9 cellular contexts compared by ENCODE assay signal in genomic region chr6:129860901-129861665, GRCh38. TPM values are rescaled to one million over a fixed set of nuclear protein-coding genes. Genes with fewer than 3 reads are reported as not detected.
DNase-seq lines count a peak whose midpoint lies in the region; ATAC-seq and TF ChIP-seq lines count a peak whose summit lies in the region.
"Had no signal": no experiment of that assay in that cellular context is flagged by ENCODE, and none has a peak within 500 bp of the region (broad histone marks: within the 10 kb centered on the region; RNA-seq: fewer than 3 reads in every experiment).

Gene TMEM244 (minus strand): TSS chr6:129861315. CDS start chr6:129861188, 127 bp downstream.

- in situ Hi-C loops in GM23248 (cut with MboI) = no loop called here

- WGBS in GM23248 (ENCODE audit: low coverage in 1 of 2, low lambda C conversion rate in 2 of 2, missing lambda C conversion rate in 2 of 2), 2 experiments = 11 to 12% methylated on average over 14 of the region's 14 CpGs
- 79 to 83% methylated on average over 14 of the region's 14 CpGs for WGBS in body of pancreas, 2 donors

- H3F3A ChIP-seq in GM23248 (ENCODE audit: insufficient read depth) = peaks cover 44% of the 10 kb centered on the region

- no peak for TF ChIP-seq POLR2A in body of pancreas (IDR thresholded peaks at IDR 0.05)

- H3K4me3 ChIP-seq in GM23248 = peak within 1 kb of the TSS; percentile 57
- no peak within 1 kb of the TSS for H3K4me3 ChIP-seq in body of pancreas

- no peak for TF ChIP-seq CTCF in WTC11 (IDR thresholded peaks at IDR 0.05)
- TF ChIP-seq CTCF in body of pancreas (IDR thresholded peaks at IDR 0.05) = no peak

- H3K36me3 Mint-ChIP-seq in activated CD4-positive, alpha-beta memory T cell treated with anti-CD3 and anti-CD28 coated beads, Interleukin-2, amount 10 ng/mL, durations not matched to agents 7 days and 5 days (ENCODE audit: low read depth) = no peaks in the 10 kb centered on the region
- peaks cover 8% of the 10 kb centered on the region; the same call in 1 of the 2 replicates for H3K36me3 Mint-ChIP-seq in WTC11

- no peaks in the 10 kb centered on the region for H3K9me2 ChIP-seq in GM23248 (ENCODE audit: insufficient read depth)

- H3K27me3 ChIP-seq in GM23248 (replicated peaks; ENCODE audit: insufficient read depth) (no peaks in the 10 kb centered on the region), body of pancreas (no peaks in the 10 kb centered on the region)

- H3K4me3 Mint-ChIP-seq in activated CD4-positive, alpha-beta memory T cell treated with anti-CD3 and anti-CD28 coated beads, Interleukin-2, amount 10 ng/mL, durations not matched to agents 7 days and 5 days = peak within 1 kb of the TSS; percentile 68
- no peak within 1 kb of the TSS for H3K4me3 Mint-ChIP-seq in WTC11

- H3K79me2 ChIP-seq in GM23248 (ENCODE audit: insufficient read depth) = no peaks in the 10 kb centered on the region

- no peaks in the 10 kb centered on the region for H3K9me3 Mint-ChIP-seq in activated CD4-positive, alpha-beta memory T cell treated with anti-CD3 and anti-CD28 coated beads, Interleukin-2, amount 10 ng/mL, durations not matched to agents 7 days and 5 days
- peaks cover 7% of the 10 kb centered on the region for H3K9me3 Mint-ChIP-seq in WTC11

- CTCF ChIA-PET in activated CD4-positive, alpha-beta memory T cell treated with anti-CD3 and anti-CD28 coated beads, Interleukin-2, amount 10 ng/mL, durations not matched to agents 7 days and 5 days (lab: Charles Lee) = interaction anchor here (0.5 to 1.4 kb wide), 3 partner anchors 8 to 79 kb away, joined by 3 to 4 read pairs (median 4); no protein-coding TSS in a partner anchor
- CTCF ChIA-PET in WTC11 (lab: Charles Lee) = no interaction called here

- peak within 1 kb of the TSS; percentile 81 for H3K4me2 ChIP-seq in GM23248 (ENCODE audit: unreplicated experiment)

- H2AFZ ChIP-seq in GM23248 = no peak within 1 kb of the TSS

- no peaks in the 10 kb centered on the region for H3K36me3 ChIP-seq in GM23248 (ENCODE audit: low read depth)
- H3K36me3 ChIP-seq in body of pancreas (replicated peaks in 1 of 2; ENCODE audit: insufficient read depth in 1 of 2, low read depth in 2 of 2) = no peaks in the 10 kb centered on the region

- 0 out of 2 replicates have a peak within 1 kb of the TSS, but pooled peaks have one; percentile 15 for H3K9ac ChIP-seq in GM23248

- POLR2A ChIA-PET in activated CD4-positive, alpha-beta memory T cell treated with anti-CD3 and anti-CD28 coated beads, Interleukin-2, amount 10 ng/mL, durations not matched to agents 7 days and 5 days (lab: Charles Lee) = interaction anchor here (1.0 to 1.4 kb wide), 3 partner anchors 11 to 23 kb away, joined by 3 to 6 read pairs (median 5); no protein-coding TSS in a partner anchor
- POLR2A ChIA-PET in WTC11 (lab: Charles Lee) = no interaction called here

- ATAC-seq in WTC11 (no peak), body of pancreas (no peak)

- H3K27ac ChIP-seq in GM23248 = peak within 1 kb of the TSS; percentile 64
- H3K27ac ChIP-seq in body of pancreas = no peak within 1 kb of the TSS
- H3K27ac ChIP-seq: VCaP had no signal

- H4K20me1 ChIP-seq in GM23248 (ENCODE audit: insufficient read depth) = no peaks in the 10 kb centered on the region

- intact Hi-C loops in body of pancreas (cut with DNase I) = no loop called here

- H3K4me1 ChIP-seq in GM23248 (ENCODE audit: insufficient read depth) (peaks cover 42% of the 10 kb centered on the region), body of pancreas (peaks cover 7% of the 10 kb centered on the region)

- H3K27ac Mint-ChIP-seq in activated CD4-positive, alpha-beta memory T cell treated with anti-CD3 and anti-CD28 coated beads, Interleukin-2, amount 10 ng/mL, durations not matched to agents 7 days and 5 days = peak within 1 kb of the TSS; percentile 70
- no peak within 1 kb of the TSS for H3K27ac Mint-ChIP-seq in WTC11

- no peaks in the 10 kb centered on the region for H3K27me3 Mint-ChIP-seq in activated CD4-positive, alpha-beta memory T cell treated with anti-CD3 and anti-CD28 coated beads, Interleukin-2, amount 10 ng/mL, durations not matched to agents 7 days and 5 days
- no peaks in the 10 kb centered on the region for H3K27me3 Mint-ChIP-seq in WTC11 (ENCODE audit: low read depth)

- H3K4me1 Mint-ChIP-seq in activated CD4-positive, alpha-beta memory T cell treated with anti-CD3 and anti-CD28 coated beads, Interleukin-2, amount 10 ng/mL, durations not matched to agents 7 days and 5 days = peaks cover 10% of the 10 kb centered on the region
- peaks cover 17% of the 10 kb centered on the region for H3K4me1 Mint-ChIP-seq in WTC11

- H3K9me3 ChIP-seq in GM23248 (ENCODE audit: low read depth) (no peaks in the 10 kb centered on the region), body of pancreas (no peaks in the 10 kb centered on the region)

- DNase-seq in Ammon's horn (ENCODE audit: low spot score) (peak; percentile 60), GM23248 (peak; percentile 91), inferior parietal cortex (ENCODE audit: extremely low spot score) (peak; percentile 35), WTC11 (ENCODE audit: low spot score) (no peak), body of pancreas (no peak), NCI-H2227 (lab: John Stamatoyannopoulos, UW; ENCODE audit: unreplicated experiment) (no peak)
- DNase-seq in activated CD4-positive, alpha-beta memory T cell treated with anti-CD3 and anti-CD28 coated beads, Interleukin-2, amount 10 ng/mL, durations not matched to agents 7 days and 5 days = peak; percentile 18
- no peak for DNase-seq in activated CD8-positive, alpha-beta memory T cell treated with anti-CD3 and anti-CD28 coated beads for 24 hours

TF ChIP-seq in WTC11, 78 proteins besides CTCF, POLR2A, EP300 and RAD21:
- TF ChIP-seq ZNF416 (CRISPR knock-in tag; IDR thresholded peaks at IDR 0.05) (no peak), ZNF263 (CRISPR knock-in tag; IDR thresholded peaks at IDR 0.05; ENCODE audit: low read depth) (no peak), ATF1 (CRISPR knock-in tag; IDR thresholded peaks at IDR 0.05) (no peak), CREB1 (CRISPR knock-in tag; IDR thresholded peaks at IDR 0.05) (no peak), ZMAT4 (CRISPR knock-in tag; IDR thresholded peaks at IDR 0.05) (no peak), PRDM15 (CRISPR knock-in tag; IDR thresholded peaks at IDR 0.05) (no peak), CREM (CRISPR knock-in tag; IDR thresholded peaks at IDR 0.05) (no peak), ERG (CRISPR knock-in tag; IDR thresholded peaks at IDR 0.05) (no peak)

RNA-seq across cellular contexts. Expression of gene TMEM244, which starts in this region (rescaled TPM):
- not detected in 2 replicates for total RNA-seq in GM23248 (2014; rRNA removed; shearing (Covaris generic))
- polyA plus RNA-seq in GM23248 (2016; fragmentation: Nextera tagmentation; extraction: Ambion mirVana) = not detected in 2 replicates
- under 1 TPM in 1 of 2 experiments, not detected in 1; 0.43 TPM for total RNA-seq in activated CD4-positive, alpha-beta memory T cell treated with anti-CD3 and anti-CD28 coated beads, Interleukin-2, amount 10 ng/mL, durations not matched to agents 7 days and 5 days
- not detected in 3 replicates for total RNA-seq in WTC11 (2021)
- not detected for total RNA-seq in body of pancreas

Comparison
In these comparisons a context has a peak if more than half of its experiments do, and no peak if none do; other contexts are left out.
1. Peak in DNase-seq, H3K4me3 ChIP-seq, H3K27ac ChIP-seq, H3K9ac ChIP-seq and H3K4me2 ChIP-seq in GM23248; RNA of the gene not detected or under 1 TPM.
2. Peak in DNase-seq in activated CD4-positive, alpha-beta memory T cell treated with anti-CD3 and anti-CD28 coated beads, Interleukin-2, amount 10 ng/mL, durations not matched to agents 7 days and 5 days; RNA of the gene not detected or under 1 TPM.
3. DNase-seq: peak in Ammon's horn (single experiment) and inferior parietal cortex (single experiment); none in WTC11 (single experiment), body of pancreas (0 of 4), activated CD8-positive, alpha-beta memory T cell treated with anti-CD3 and anti-CD28 coated beads for 24 hours (single experiment) and NCI-H2227 (single experiment).